In genomic region chr6:113362542-113363430, GRCh38 we compare ENCODE assay signal across 16 cellular contexts.
DNase-seq lines count a peak whose midpoint lies in the region; ATAC-seq, FAIRE-seq and TF ChIP-seq lines count a peak whose summit lies in the region.
"Had no signal": no experiment of that assay in that cellular context is flagged by ENCODE, and none has a peak within 500 bp of the region (broad histone marks: within the 10 kb centered on the region; RNA-seq: fewer than 3 reads in every experiment).

No MANE protein-coding gene starts in this region.

- no peaks in the 10 kb centered on the region for H3K79me1 ChIP-seq in mesendoderm (ENCODE audit: low read length)

- no peak overlapping the region for H3K4ac ChIP-seq in mesendoderm (ENCODE audit: low read depth, low read length)

- no peak overlapping the region for H3K23ac ChIP-seq in mesendoderm (ENCODE audit: low read length)

- no peak overlapping the region for H3K4me3 ChIP-seq in astrocyte (ENCODE audit: insufficient read depth, low read depth, low read length)
- H3K4me3 ChIP-seq in mesendoderm (ENCODE audit: low read length) = no peak overlapping the region
- H3K4me3 ChIP-seq: colonic mucosa had no signal

- H3K4me2 ChIP-seq in astrocyte (ENCODE audit: low read length) (peak overlapping the region; percentile 49), mesendoderm (ENCODE audit: low read length) (no peak overlapping the region)

- H3K9me3 ChIP-seq in astrocyte (ENCODE audit: insufficient read depth, low read depth, low read length) = no peaks in the 10 kb centered on the region
- H3K9me3 ChIP-seq: colonic mucosa had no signal

- no peak overlapping the region for H2BK15ac ChIP-seq in mesendoderm (replicated peaks; ENCODE audit: low read depth)

- H3K27me3 ChIP-seq in astrocyte (ENCODE audit: insufficient read depth, low read length) = no peaks in the 10 kb centered on the region
- H3K27me3 ChIP-seq in mesendoderm (ENCODE audit: insufficient read depth, low read length, poor library complexity) = no peaks in the 10 kb centered on the region
- H3K27me3 ChIP-seq: colonic mucosa had no signal

- no peak overlapping the region for H4K5ac ChIP-seq in mesendoderm (ENCODE audit: low read length)

- DNase-seq in CMK (ENCODE audit: low read depth) = peak; percentile 71
- DNase-seq in M059J (ENCODE audit: low read depth) = peak; percentile 95
- peak; percentile 55 for DNase-seq in astrocyte (ENCODE audit: low read depth)
- DNase-seq in mesendoderm = peak; percentile 18
- no peak for DNase-seq in hepatic stellate cell (ENCODE audit: low spot score)
- DNase-seq in erythroblast (lab: John Stamatoyannopoulos, UW) = no peak
- no peak for DNase-seq in caudate nucleus (lab: John Stamatoyannopoulos, UW)
- DNase-seq: activated naive CD4-positive, alpha-beta T cell treated with Interleukin-2 at 50 U/mL for 16 hours; colonic mucosa; DMS79 treated with DMSO at 0.1 percent for 48 hours; left cardiac atrium; NCI-H1694; occipital lobe; stimulated activated CD4-positive, alpha-beta T cell treated with anti-CD3 and anti-CD28 coated beads, Interleukin-2, amount 100 ng/mL, for 24 hours; T-helper 2 cell had no signal

- peak; percentile 60 for FAIRE-seq in astrocyte (lab: Jason Lieb, UNC)

- H3K27me3 Mint-ChIP-seq in astrocyte (ENCODE audit: low read depth, unreplicated experiment) = no peaks in the 10 kb centered on the region

- no peaks in the 10 kb centered on the region for H3K79me2 ChIP-seq in astrocyte (ENCODE audit: insufficient read depth, low read length)
- no peaks in the 10 kb centered on the region for H3K79me2 ChIP-seq in mesendoderm (ENCODE audit: control insufficient read depth, insufficient read depth, low read length)

- H3K9ac ChIP-seq in astrocyte (ENCODE audit: low read length) (peak overlapping the region; percentile 63), mesendoderm (ENCODE audit: low read length) (no peak overlapping the region)

- H3K27ac ChIP-seq in astrocyte (ENCODE audit: low read depth, low read length) (peak overlapping the region; percentile 96), mesendoderm (ENCODE audit: low read depth, low read length) (no peak overlapping the region), caudate nucleus (ENCODE audit: low read depth, low read length) (no peak overlapping the region)
- H3K27ac ChIP-seq: colonic mucosa had no signal

- H2AK5ac ChIP-seq in mesendoderm (ENCODE audit: low read length) = no peak overlapping the region

- H3K4me1 ChIP-seq in astrocyte (ENCODE audit: insufficient read depth, low read length) (peaks cover 52% of the 10 kb centered on the region), mesendoderm (ENCODE audit: control insufficient read depth, low read depth, low read length) (peaks cover 1% of the 10 kb centered on the region)
- H3K4me1 ChIP-seq: colonic mucosa had no signal

- H2BK120ac ChIP-seq in mesendoderm (ENCODE audit: low read depth, low read length) = no peak overlapping the region

- no peak for ATAC-seq in HG03342 (IDR thresholded peaks at IDR 0.05; ENCODE audit: unreplicated experiment)
- ATAC-seq: left cardiac atrium had no signal

- no peak for TF ChIP-seq CTCF in astrocyte (IDR thresholded peaks at IDR 0.05; ENCODE audit: insufficient read depth, low read depth, low read length)

- no peak overlapping the region for H2BK5ac ChIP-seq in mesendoderm (ENCODE audit: low read length)

- no peak overlapping the region for H4K8ac ChIP-seq in mesendoderm (ENCODE audit: low read depth, low read length)

- no peaks in the 10 kb centered on the region for H4K20me1 ChIP-seq in astrocyte (ENCODE audit: insufficient read depth, low read length)

- H3K36me3 Mint-ChIP-seq in astrocyte (ENCODE audit: low read depth, unreplicated experiment) = no peaks in the 10 kb centered on the region

- no peak for TF ChIP-seq POLR2A in erythroblast (IDR thresholded peaks at IDR 0.05; ENCODE audit: low read length)

- no CpG with 5 or more reads among the region's 5 CpGs for WGBS in mesendoderm (ENCODE audit: extremely low coverage, insufficient coverage, low lambda C conversion rate)

- H3K4me3 Mint-ChIP-seq in astrocyte (ENCODE audit: unreplicated experiment) = peak overlapping the region; percentile 55

- no peaks in the 10 kb centered on the region for H3K9me3 Mint-ChIP-seq in astrocyte (ENCODE audit: unreplicated experiment)

- peaks cover 62% of the 10 kb centered on the region for H3K4me1 Mint-ChIP-seq in astrocyte (ENCODE audit: low read depth, unreplicated experiment)

- H2AFZ ChIP-seq in astrocyte (ENCODE audit: low read depth, low read length) = no peak overlapping the region

- no peaks in the 10 kb centered on the region for H3K36me3 ChIP-seq in astrocyte (ENCODE audit: insufficient read depth, low read length)
- no peaks in the 10 kb centered on the region for H3K36me3 ChIP-seq in mesendoderm (ENCODE audit: control insufficient read depth, insufficient read depth, low read length)
- H3K36me3 ChIP-seq: colonic mucosa had no signal

- no peak overlapping the region for H3K18ac ChIP-seq in mesendoderm (ENCODE audit: low read length)

- H3K27ac Mint-ChIP-seq in astrocyte (ENCODE audit: unreplicated experiment) = peak overlapping the region; percentile 98

- no peak overlapping the region for H3K56ac ChIP-seq in mesendoderm (ENCODE audit: low read length)

Comparison
In these comparisons a context has a peak if more than half of its experiments do, and no peak if none do; other contexts are left out.
1. DNase-seq: peak in CMK (single experiment), M059J (single experiment), astrocyte (single experiment) and mesendoderm (single experiment); none in hepatic stellate cell (single experiment), erythroblast (0 of 2) and caudate nucleus (0 of 61).